8 cellular contexts compared by ENCODE assay signal in the genomic region with DNA sequence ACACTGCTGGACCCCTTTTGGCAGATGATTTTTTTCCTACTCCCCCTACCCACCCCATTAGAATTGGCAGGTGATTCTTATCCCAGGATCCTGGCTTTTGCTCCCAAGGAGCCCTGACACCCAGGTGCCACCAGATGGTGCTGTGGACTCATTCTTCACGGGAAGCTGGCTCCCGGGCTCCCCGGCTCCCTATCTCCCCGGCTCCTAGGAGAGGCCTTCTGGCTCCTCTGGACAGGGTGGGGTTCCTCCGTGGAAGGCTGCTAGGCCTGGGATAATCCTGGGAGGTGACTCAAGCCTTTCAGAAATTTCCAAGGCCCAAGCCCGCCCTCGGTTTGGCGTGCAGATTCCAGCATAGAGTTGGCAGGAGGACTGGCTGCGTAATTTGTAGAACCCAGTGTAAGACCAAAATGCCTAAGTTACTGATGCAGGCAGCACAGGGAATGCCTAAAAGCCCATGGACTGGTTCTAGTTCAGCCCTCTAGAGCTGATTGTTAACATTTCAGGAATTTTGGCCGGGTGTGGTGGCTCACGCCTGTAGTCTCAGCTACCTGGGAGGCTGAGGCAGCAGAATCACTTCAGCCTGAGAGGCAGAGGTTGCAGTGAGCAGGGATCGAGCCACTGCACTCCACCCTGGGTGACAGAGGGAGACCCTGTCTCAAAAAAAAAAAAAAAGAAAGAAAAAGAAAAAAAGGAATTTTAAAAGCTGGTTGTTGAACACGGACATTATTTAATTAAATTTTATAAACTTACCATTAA. TPM values are rescaled to one million over a fixed set of nuclear protein-coding genes. Genes with fewer than 3 reads are reported as not detected.
DNase-seq lines count a peak whose midpoint lies in the region; ATAC-seq, FAIRE-seq and TF ChIP-seq lines count a peak whose summit lies in the region.

No MANE protein-coding gene starts in this region.

- H3K27me3 ChIP-seq in colonic mucosa, result no peaks in the 10 kb centered on the region

- no peak overlapping the region for H3K4me3 ChIP-seq in colonic mucosa

- H3K9me3 Mint-ChIP-seq in activated CD4-positive, alpha-beta T cell treated with anti-CD3 and anti-CD28 coated beads for 36 hours (ENCODE audit: low read depth), result no peaks in the 10 kb centered on the region

- FAIRE-seq in A204.1 (lab: Jason Lieb, UNC), result peak; percentile 49

- DNase-seq in GM13977 (ENCODE audit: low spot score) (peak; percentile 65), NCI-H2196 treated with DMSO at 0.1 percent for 48 hours (lab: John Stamatoyannopoulos, UW; ENCODE audit: unreplicated experiment) (peak; percentile 59), colonic mucosa (peak; percentile 89), left kidney (ENCODE audit: low read depth, low spot score) (peak; percentile 91)
- peak; percentile 77 for DNase-seq in activated CD4-positive, alpha-beta T cell treated with anti-CD3 and anti-CD28 coated beads for 36 hours
- DNase-seq in stimulated activated CD4-positive, alpha-beta T cell treated with anti-CD3 and anti-CD28 coated beads, Interleukin-1b, Interleukin-23, amount 100 ng/mL, for 24 hours (ENCODE audit: low read depth in 4 of 4, low spot score in 1 of 4), result peak; percentile 10 to 43 (median 24)

- peaks cover 2% of the 10 kb centered on the region for H3K4me1 Mint-ChIP-seq in activated CD4-positive, alpha-beta T cell treated with anti-CD3 and anti-CD28 coated beads for 36 hours

- no peak overlapping the region for H3K27ac ChIP-seq in colonic mucosa

- H3K4me1 ChIP-seq in colonic mucosa, result no peaks in the 10 kb centered on the region

- H3K27me3 Mint-ChIP-seq in activated CD4-positive, alpha-beta T cell treated with anti-CD3 and anti-CD28 coated beads for 36 hours, result no peaks in the 10 kb centered on the region

- POLR2A ChIA-PET in activated CD4-positive, alpha-beta T cell treated with anti-CD3 and anti-CD28 coated beads for 36 hours (lab: Charles Lee), result interaction anchor here (0.6 kb wide), 1 partner anchor 492 kb away, joined by 3 read pairs; no protein-coding TSS in a partner anchor

- H3K9ac ChIP-seq in colonic mucosa (ENCODE audit: low read depth in 2 of 2, low read length in 2 of 2), result no peak overlapping the region

- CTCF ChIA-PET in activated CD4-positive, alpha-beta T cell treated with anti-CD3 and anti-CD28 coated beads for 36 hours (lab: Charles Lee), result interaction anchor here (0.6 to 2.6 kb wide), 24 partner anchors 10 to 372 kb away, joined by 3 to 17 read pairs (median 4); a partner anchor contains a TSS

- intact Hi-C loops in activated CD4-positive, alpha-beta T cell treated with anti-CD3 and anti-CD28 coated beads for 36 hours (cut with DNase I, micrococcal nuclease), result loop anchor here (1.0 to 10.0 kb wide), 2 partner anchors 13 to 296 kb away; a partner anchor contains a TSS
- intact Hi-C loops in colonic mucosa (cut with DNase I), result no loop called here

- peak; percentile 85 for ATAC-seq in activated CD4-positive, alpha-beta T cell treated with anti-CD3 and anti-CD28 coated beads for 36 hours
- no peak for ATAC-seq in HG03095 (IDR thresholded peaks at IDR 0.05; ENCODE audit: unreplicated experiment)

- H3K4me3 Mint-ChIP-seq in activated CD4-positive, alpha-beta T cell treated with anti-CD3 and anti-CD28 coated beads for 36 hours, result no peak overlapping the region

- no peaks in the 10 kb centered on the region for H3K36me3 Mint-ChIP-seq in activated CD4-positive, alpha-beta T cell treated with anti-CD3 and anti-CD28 coated beads for 36 hours (ENCODE audit: low read depth)

- in situ Hi-C loops in GM13977 (cut with MboI; ENCODE audit: low pct_unique_long_range_greater_than_20kb, low sequenced_read_pairs, unreplicated experiment), result loop anchor here (25.0 kb wide), 2 partner anchors 189 to 739 kb away; a partner anchor contains a TSS

- H3K27ac Mint-ChIP-seq in activated CD4-positive, alpha-beta T cell treated with anti-CD3 and anti-CD28 coated beads for 36 hours, result no peak overlapping the region

- no peaks in the 10 kb centered on the region for H3K9me3 ChIP-seq in colonic mucosa

- H3K36me3 ChIP-seq in colonic mucosa, result no peaks in the 10 kb centered on the region

- TF ChIP-seq CTCF in GM13977 (IDR thresholded peaks at IDR 0.05; ENCODE audit: extremely low read depth, insufficient read depth, missing control alignments) (peak; percentile 88), colonic mucosa (IDR thresholded peaks at IDR 0.05) (peak; percentile 85)

RNA-seq across cellular contexts. Expression of a gene that starts 6.8 kb away (rescaled TPM):
- total RNA-seq in activated CD4-positive, alpha-beta T cell treated with anti-CD3 and anti-CD28 coated beads for 36 hours, result 10 to 100 TPM; 29.4 to 36.9 TPM
- total RNA-seq in colonic mucosa, result 10 to 100 TPM; 65.7 to 76.8 TPM

RNA-seq across cellular contexts. Expression of a gene that starts 38.7 kb away (rescaled TPM):
- 1 to 10 TPM in 1 of 2 experiments, under 1 TPM in 1; 0.76 to 1.6 TPM for total RNA-seq in activated CD4-positive, alpha-beta T cell treated with anti-CD3 and anti-CD28 coated beads for 36 hours
- under 1 TPM; 0.61 to 0.99 TPM for total RNA-seq in colonic mucosa

RNA-seq across cellular contexts. Expression of a gene that starts 38.8 kb away (rescaled TPM):
- total RNA-seq in activated CD4-positive, alpha-beta T cell treated with anti-CD3 and anti-CD28 coated beads for 36 hours, result 1 to 10 TPM; 3.1 to 3.3 TPM
- total RNA-seq in colonic mucosa, result 1 to 10 TPM; 5.6 to 8.0 TPM

Comparison
In these comparisons a context has a peak if more than half of its experiments do, and no peak if none do; other contexts are left out.
1. DNase-seq: peak in every context shown above with its lines; median percentile 91 in left kidney; 89 in colonic mucosa; 77 in activated CD4-positive, alpha-beta T cell treated with anti-CD3 and anti-CD28 coated beads for 36 hours; 65 in GM13977; 59 in NCI-H2196 treated with DMSO at 0.1 percent for 48 hours; 24 in stimulated activated CD4-positive, alpha-beta T cell treated with anti-CD3 and anti-CD28 coated beads, Interleukin-1b, Interleukin-23, amount 100 ng/mL, for 24 hours.